16 cellular contexts compared by ENCODE assay signal in the genomic region with DNA sequence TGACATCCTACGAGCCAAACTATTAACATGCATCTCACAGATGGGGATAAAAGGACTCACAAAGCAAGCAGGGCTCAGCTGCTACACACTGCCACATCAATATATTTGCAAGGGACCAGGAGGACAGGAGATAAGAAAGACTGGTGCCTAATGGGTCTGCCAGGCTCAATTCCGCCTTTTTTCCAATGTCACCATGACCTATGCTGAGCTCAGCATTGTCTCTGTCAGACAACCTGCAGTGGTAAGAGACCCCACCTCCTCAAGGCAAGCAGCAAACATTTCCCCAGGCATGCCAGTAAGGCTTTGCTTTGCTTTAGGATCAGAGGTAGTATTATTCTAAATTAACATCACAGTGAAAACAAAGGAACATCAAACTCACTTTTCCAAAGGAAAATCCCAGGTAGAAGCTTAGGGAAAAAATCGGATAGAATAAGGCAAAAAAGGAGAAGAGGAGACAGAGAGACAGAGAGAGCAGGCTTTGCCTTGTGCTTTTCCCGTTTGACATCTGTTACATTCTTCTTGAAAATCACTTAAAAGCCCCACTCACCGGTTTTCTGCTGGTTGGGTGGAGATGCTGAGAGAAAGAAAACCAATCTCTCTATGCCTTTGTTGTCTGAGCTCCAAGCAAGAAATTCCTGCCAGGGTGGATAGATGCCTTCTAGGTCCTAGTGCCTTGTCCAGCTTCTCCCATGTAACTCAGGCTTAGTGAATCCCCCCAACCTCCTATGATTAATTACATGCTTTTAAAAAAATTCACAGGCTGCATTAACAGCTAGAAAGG. TPM values are rescaled to one million over a fixed set of nuclear protein-coding genes. Genes with fewer than 3 reads are reported as not detected.
A peak's percentile ranks its signal among the peaks of the same experiment; 100 is the strongest.
DNase-seq lines count a peak whose midpoint lies in the region; ATAC-seq and TF ChIP-seq lines count a peak whose summit lies in the region.
"Had no signal": no experiment of that assay in that cellular context is flagged by ENCODE, and none has a peak within 500 bp of the region (broad histone marks: within the 10 kb centered on the region; RNA-seq: fewer than 3 reads in every experiment).

A gene (minus strand): TSS at position 602 of the 781 bp plus-strand sequence. CDS start 1,794 bp downstream, outside the sequence.

- TF ChIP-seq CTCF in WTC11 (IDR thresholded peaks at IDR 0.05) = no peak
- TF ChIP-seq CTCF in right lobe of liver (IDR thresholded peaks at IDR 0.05) = no peak
- TF ChIP-seq CTCF in Peyer's patch (IDR thresholded peaks at IDR 0.05) = no peak
- TF ChIP-seq CTCF in MM.1S (IDR thresholded peaks at IDR 0.05; ENCODE audit: low read length) = no peak

- H3K9me2 ChIP-seq in MM.1S (replicated peaks; ENCODE audit: insufficient read depth, low read length) = no peaks in the 10 kb centered on the region

- H3K4me2 ChIP-seq in MM.1S (ENCODE audit: low read depth, low read length) = no peak within 1 kb of the TSS

- peaks cover 34% of the 10 kb centered on the region for H3K4me1 Mint-ChIP-seq in WTC11
- H3K4me1 Mint-ChIP-seq: stimulated activated effector memory CD8-positive, alpha-beta T cell treated with anti-CD3 and anti-CD28 coated beads, Interleukin-12 subunit alpha, Interleukin-12 subunit beta, amount 100 ng/mL, for 72 hours had no signal

- H2AFZ ChIP-seq in MM.1S (ENCODE audit: low read length) = no peak within 1 kb of the TSS

- no peaks in the 10 kb centered on the region for H3K79me2 ChIP-seq in MM.1S (ENCODE audit: low read length)

- peak within 1 kb of the TSS; percentile 64 for H3K4me3 Mint-ChIP-seq in WTC11
- H3K4me3 Mint-ChIP-seq: activated T-cell treated with anti-CD3 and anti-CD28 coated beads, Interleukin-2, amount 50 U/mL, for 4 hours; stimulated activated effector memory CD8-positive, alpha-beta T cell treated with anti-CD3 and anti-CD28 coated beads, Interleukin-12 subunit alpha, Interleukin-12 subunit beta, amount 100 ng/mL, for 72 hours had no signal

- no peaks in the 10 kb centered on the region for H3F3A ChIP-seq in MM.1S (ENCODE audit: insufficient read depth, low read length)

- TF ChIP-seq POLR2A in right lobe of liver (IDR thresholded peaks at IDR 0.05) (no peak), Peyer's patch (IDR thresholded peaks at IDR 0.05) (no peak)

- H3K36me3 ChIP-seq in right lobe of liver (no peaks in the 10 kb centered on the region), Peyer's patch (no peaks in the 10 kb centered on the region), MM.1S (replicated peaks; ENCODE audit: insufficient read depth, low read length) (no peaks in the 10 kb centered on the region)
- H3K36me3 ChIP-seq: uterus had no signal

- CTCF ChIA-PET in WTC11 (lab: Charles Lee) = interaction anchor here (1.7 to 2.3 kb wide), 2 partner anchors 34 to 35 kb away, joined by 6 to 9 read pairs; no protein-coding TSS in a partner anchor

- intact Hi-C loops in right lobe of liver (cut with DNase I) = no loop called here

- H4K20me1 ChIP-seq in MM.1S (ENCODE audit: insufficient read depth, low read length) = no peaks in the 10 kb centered on the region

- H3K27me3 Mint-ChIP-seq in WTC11 (ENCODE audit: low read depth) = peaks cover 22% of the 10 kb centered on the region

- 23% methylated on average over 4 of the region's 5 CpGs for WGBS in right lobe of liver (ENCODE audit: insufficient coverage, low coverage, low lambda C conversion rate, missing lambda C conversion rate)

- H3K27ac ChIP-seq in right lobe of liver (no peak within 1 kb of the TSS), Peyer's patch (no peak within 1 kb of the TSS), MM.1S (ENCODE audit: low read length) (no peak within 1 kb of the TSS)
- H3K27ac ChIP-seq: uterus had no signal

- H3K4me3 ChIP-seq in right lobe of liver (no peak within 1 kb of the TSS), Peyer's patch (no peak within 1 kb of the TSS), MM.1S (ENCODE audit: low read length) (no peak within 1 kb of the TSS)
- H3K4me3 ChIP-seq: uterus had no signal

- H3K27ac Mint-ChIP-seq in WTC11 = peak within 1 kb of the TSS; percentile 42
- H3K27ac Mint-ChIP-seq: stimulated activated effector memory CD8-positive, alpha-beta T cell treated with anti-CD3 and anti-CD28 coated beads, Interleukin-12 subunit alpha, Interleukin-12 subunit beta, amount 100 ng/mL, for 72 hours had no signal

- POLR2A ChIA-PET in WTC11 (lab: Charles Lee) = no interaction called here

- H3K9ac ChIP-seq in MM.1S (ENCODE audit: low read length) = no peak within 1 kb of the TSS

- no peaks in the 10 kb centered on the region for H3K9me3 ChIP-seq in right lobe of liver
- no peaks in the 10 kb centered on the region for H3K9me3 ChIP-seq in Peyer's patch
- no peaks in the 10 kb centered on the region for H3K9me3 ChIP-seq in MM.1S (replicated peaks; ENCODE audit: insufficient read depth, low read length)
- H3K9me3 ChIP-seq: uterus had no signal

- H3K27me3 ChIP-seq in right lobe of liver (peaks cover 8 to 9% of the 10 kb centered on the region in 2 donors), Peyer's patch (no peaks in the 10 kb centered on the region), MM.1S (replicated peaks; ENCODE audit: insufficient read depth, low read length) (no peaks in the 10 kb centered on the region)
- H3K27me3 ChIP-seq: uterus had no signal

- H3K9me3 Mint-ChIP-seq in WTC11 = no peaks in the 10 kb centered on the region
- H3K9me3 Mint-ChIP-seq: activated T-cell treated with anti-CD3 and anti-CD28 coated beads, Interleukin-2, amount 50 U/mL, for 4 hours; stimulated activated effector memory CD8-positive, alpha-beta T cell treated with anti-CD3 and anti-CD28 coated beads, Interleukin-12 subunit alpha, Interleukin-12 subunit beta, amount 100 ng/mL, for 72 hours had no signal

- H3K4me1 ChIP-seq in right lobe of liver (no peaks in the 10 kb centered on the region), Peyer's patch (no peaks in the 10 kb centered on the region), MM.1S (ENCODE audit: low read length) (no peaks in the 10 kb centered on the region)
- H3K4me1 ChIP-seq: uterus had no signal

- peak; percentile 17 for DNase-seq in COR-L47 (lab: John Stamatoyannopoulos, UW)
- DNase-seq in NCI-H146 (lab: John Stamatoyannopoulos, UW) = peak; percentile 86
- DNase-seq in WTC11 (ENCODE audit: low spot score) = no peak
- peak; percentile 11 for DNase-seq in left kidney (ENCODE audit: low read depth, low spot score)
- DNase-seq in right lobe of liver = no peak
- DNase-seq in Peyer's patch = no peak
- no peak for DNase-seq in MM.1S
- DNase-seq: activated T-cell treated with anti-CD3 and anti-CD28 coated beads, Interleukin-2, amount 50 U/mL, for 4 hours; cortex of kidney; PC-3; right cardiac atrium; stimulated activated CD4-positive, alpha-beta T cell treated with anti-CD3 and anti-CD28 coated beads, Interleukin-4, amount 100 ng/mL, for 1 hour; T-helper 1 cell; uterus had no signal

- ATAC-seq in WTC11 (peak; percentile 85), right lobe of liver (no peak), GM21786 (IDR thresholded peaks at IDR 0.05; ENCODE audit: unreplicated experiment) (no peak)
- ATAC-seq: activated T-cell treated with anti-CD3 and anti-CD28 coated beads, Interleukin-2, amount 50 U/mL, for 4 hours; PC-3; right cardiac atrium; stimulated activated effector memory CD8-positive, alpha-beta T cell treated with anti-CD3 and anti-CD28 coated beads, Interleukin-12 subunit alpha, Interleukin-12 subunit beta, amount 100 ng/mL, for 72 hours had no signal

- H3K36me3 Mint-ChIP-seq in WTC11 = no peaks in the 10 kb centered on the region
- H3K36me3 Mint-ChIP-seq: stimulated activated effector memory CD8-positive, alpha-beta T cell treated with anti-CD3 and anti-CD28 coated beads, Interleukin-12 subunit alpha, Interleukin-12 subunit beta, amount 100 ng/mL, for 72 hours had no signal

TF ChIP-seq in WTC11, 78 proteins besides CTCF, POLR2A, EP300 and RAD21 (continues in another document):
- TF ChIP-seq NR2C2 (CRISPR knock-in tag; IDR thresholded peaks at IDR 0.05) (no peak), RORB (CRISPR knock-in tag; IDR thresholded peaks at IDR 0.05) (no peak), MYBL2 (CRISPR knock-in tag; IDR thresholded peaks at IDR 0.05) (no peak), ZNF232 (CRISPR knock-in tag; IDR thresholded peaks at IDR 0.05) (no peak), KAT7 (CRISPR knock-in tag; IDR thresholded peaks at IDR 0.05; ENCODE audit: borderline replicate concordance) (no peak), RELA (CRISPR knock-in tag; IDR thresholded peaks at IDR 0.05; ENCODE audit: borderline replicate concordance) (no peak), ZNF416 (CRISPR knock-in tag; IDR thresholded peaks at IDR 0.05) (no peak), ZNF219 (CRISPR knock-in tag; IDR thresholded peaks at IDR 0.05; ENCODE audit: borderline replicate concordance) (no peak), ZNF317 (CRISPR knock-in tag; IDR thresholded peaks at IDR 0.05; ENCODE audit: borderline replicate concordance, low read depth) (no peak)
- TF ChIP-seq, protein P1, sequence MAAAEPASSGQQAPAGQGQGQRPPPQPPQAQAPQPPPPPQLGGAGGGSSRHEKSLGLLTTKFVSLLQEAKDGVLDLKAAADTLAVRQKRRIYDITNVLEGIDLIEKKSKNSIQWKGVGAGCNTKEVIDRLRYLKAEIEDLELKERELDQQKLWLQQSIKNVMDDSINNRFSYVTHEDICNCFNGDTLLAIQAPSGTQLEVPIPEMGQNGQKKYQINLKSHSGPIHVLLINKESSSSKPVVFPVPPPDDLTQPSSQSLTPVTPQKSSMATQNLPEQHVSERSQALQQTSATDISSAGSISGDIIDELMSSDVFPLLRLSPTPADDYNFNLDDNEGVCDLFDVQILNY (CRISPR knock-in tag; IDR thresholded peaks at IDR 0.05) = no peak
- TF ChIP-seq, protein P2, sequence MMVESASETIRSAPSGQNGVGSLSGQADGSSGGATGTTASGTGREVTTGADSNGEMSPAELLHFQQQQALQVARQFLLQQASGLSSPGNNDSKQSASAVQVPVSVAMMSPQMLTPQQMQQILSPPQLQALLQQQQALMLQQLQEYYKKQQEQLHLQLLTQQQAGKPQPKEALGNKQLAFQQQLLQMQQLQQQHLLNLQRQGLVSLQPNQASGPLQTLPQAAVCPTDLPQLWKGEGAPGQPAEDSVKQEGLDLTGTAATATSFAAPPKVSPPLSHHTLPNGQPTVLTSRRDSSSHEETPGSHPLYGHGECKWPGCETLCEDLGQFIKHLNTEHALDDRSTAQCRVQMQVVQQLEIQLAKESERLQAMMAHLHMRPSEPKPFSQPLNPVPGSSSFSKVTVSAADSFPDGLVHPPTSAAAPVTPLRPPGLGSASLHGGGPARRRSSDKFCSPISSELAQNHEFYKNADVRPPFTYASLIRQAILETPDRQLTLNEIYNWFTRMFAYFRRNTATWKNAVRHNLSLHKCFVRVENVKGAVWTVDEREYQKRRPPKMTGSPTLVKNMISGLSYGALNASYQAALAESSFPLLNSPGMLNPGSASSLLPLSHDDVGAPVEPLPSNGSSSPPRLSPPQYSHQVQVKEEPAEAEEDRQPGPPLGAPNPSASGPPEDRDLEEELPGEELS (CRISPR knock-in tag; IDR thresholded peaks at IDR 0.05) = no peak

RNA-seq across cellular contexts. Expression of the gene that starts here (rescaled TPM):
- total RNA-seq in WTC11 (2021) = 2.1 to 2.4 TPM (median 2.2 TPM) in 3 replicates
- under 1 TPM in 3 of 6 experiments, not detected in 3; 0.09 to 0.25 (median 0.25) TPM for total RNA-seq in right lobe of liver
- total RNA-seq in Peyer's patch = not detected
- total RNA-seq: activated T-cell treated with anti-CD3 and anti-CD28 coated beads, Interleukin-2, amount 50 U/mL, for 4 hours; PC-3 had no signal

Comparison
In these comparisons a context has a peak if more than half of its experiments do, and no peak if none do; other contexts are left out.
1. DNase-seq: peak in COR-L47 (single experiment), NCI-H146 (single experiment) and left kidney (single experiment); none in WTC11 (single experiment), right lobe of liver (0 of 3), Peyer's patch (0 of 3) and MM.1S (single experiment).